ENCODE assay signal across 8 cellular contexts in the genomic region with DNA sequence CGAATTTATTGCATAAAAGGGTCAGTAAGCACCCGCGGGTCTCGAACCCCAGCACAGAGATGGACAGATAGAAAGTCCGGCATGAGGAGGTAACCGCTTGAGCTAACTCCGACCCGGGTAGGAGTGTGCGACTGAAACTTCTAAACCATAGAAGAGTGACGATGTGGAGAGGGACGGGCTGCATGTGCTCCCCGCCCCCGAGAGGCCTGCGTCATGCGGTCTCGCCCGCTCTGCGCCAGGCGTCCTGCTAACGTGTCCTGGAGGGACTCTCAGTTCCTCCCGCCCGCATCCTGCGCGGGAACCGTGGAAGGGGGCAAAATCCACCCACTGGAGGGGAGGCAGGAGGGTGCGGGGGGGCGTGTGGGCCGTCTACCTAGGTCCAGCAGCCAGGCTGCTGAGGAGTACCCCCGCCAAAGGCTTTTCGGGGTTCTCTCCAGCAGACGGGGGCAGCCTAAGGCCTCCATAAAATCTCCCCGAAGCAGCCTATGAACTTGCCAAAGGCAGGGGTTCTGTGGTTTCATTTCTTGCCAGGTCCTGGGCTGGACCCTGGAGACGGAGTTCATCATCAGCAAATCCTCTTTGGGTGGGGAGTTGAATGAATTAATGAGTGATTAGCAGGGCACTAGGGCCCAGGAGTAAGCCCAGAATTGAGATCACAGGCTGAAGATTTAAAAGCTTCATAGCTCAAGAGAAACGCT. TPM values are rescaled to one million over a fixed set of nuclear protein-coding genes. Genes with fewer than 3 reads are reported as not detected.
DNase-seq lines count a peak whose midpoint lies in the region; ATAC-seq and TF ChIP-seq lines count a peak whose summit lies in the region.

No MANE protein-coding gene starts in this region.

- H3K27me3 Mint-ChIP-seq in CD4-positive, alpha-beta T cell: peaks cover 51% of the 10 kb centered on the region

- no peaks in the 10 kb centered on the region for H3K4me1 ChIP-seq in endocrine pancreas (ENCODE audit: control insufficient read depth, insufficient read depth, low read length)

- no peaks in the 10 kb centered on the region for H3K4me1 Mint-ChIP-seq in CD4-positive, alpha-beta T cell (ENCODE audit: low read depth)

- H3K4me3 ChIP-seq in endocrine pancreas (ENCODE audit: control insufficient read depth, insufficient read depth, low read length): peak overlapping the region; percentile 76

- H3K36me3 Mint-ChIP-seq in CD4-positive, alpha-beta T cell (ENCODE audit: low read depth): no peaks in the 10 kb centered on the region

- no peaks in the 10 kb centered on the region for H3K36me3 ChIP-seq in endocrine pancreas (ENCODE audit: control insufficient read depth, insufficient read depth, low read length)

- peak overlapping the region; percentile 67 for H3K4me3 Mint-ChIP-seq in CD4-positive, alpha-beta T cell

- POLR2A ChIA-PET in CD4-positive, alpha-beta T cell (lab: Charles Lee): no interaction called here

- intact Hi-C loops in CD4-positive, alpha-beta T cell (cut with DNase I, micrococcal nuclease): loop anchor here in 1 of 2 experiments (10.0 kb wide), 1 partner anchor 616 kb away; no protein-coding TSS in a partner anchor

- peaks cover 49% of the 10 kb centered on the region for H3K27me3 ChIP-seq in CD4-positive, alpha-beta T cell (ENCODE audit: control insufficient read depth, insufficient read depth, low read length)
- H3K27me3 ChIP-seq in endocrine pancreas (ENCODE audit: control insufficient read depth, insufficient read depth, low read length): no peaks in the 10 kb centered on the region

- H3K9me3 ChIP-seq in CD4-positive, alpha-beta T cell (ENCODE audit: control insufficient read depth, low read length): no peaks in the 10 kb centered on the region
- H3K9me3 ChIP-seq in endocrine pancreas (ENCODE audit: control insufficient read depth, low read length): no peaks in the 10 kb centered on the region

- DNase-seq in CD4-positive, alpha-beta T cell: peak; percentile 12 to 53 (median 44)
- peak; percentile 70 for DNase-seq in HS-5 (ENCODE audit: low read depth)
- peak; percentile 43 to 48 for DNase-seq in activated CD4-positive, alpha-beta T cell treated with anti-CD3 and anti-CD28 coated beads, Interleukin-2, amount 50 U/mL, for 4 hours
- peak; percentile 25 for DNase-seq in midbrain (lab: John Stamatoyannopoulos, UW)
- DNase-seq in stimulated activated CD8-positive, alpha-beta memory T cell treated with anti-CD3 and anti-CD28 coated beads, Interleukin-4, amount 100 ng/mL, for 24 hours (ENCODE audit: low read depth): peak; percentile 52
- DNase-seq in NCI-H1105 treated with DMSO at 0.1 percent for 48 hours (lab: John Stamatoyannopoulos, UW): no peak

- H3K27ac Mint-ChIP-seq in CD4-positive, alpha-beta T cell: no peak overlapping the region

- peak; percentile 94 for ATAC-seq in CD4-positive, alpha-beta T cell (ENCODE audit: poor library complexity)
- ATAC-seq in GM21390 (IDR thresholded peaks at IDR 0.05; ENCODE audit: unreplicated experiment): peak; percentile 96

- CTCF ChIA-PET in CD4-positive, alpha-beta T cell (lab: Charles Lee): no interaction called here

- H3K9ac ChIP-seq in endocrine pancreas (ENCODE audit: control insufficient read depth, insufficient read depth, low read length): peak overlapping the region; percentile 63

- H3K9me3 Mint-ChIP-seq in CD4-positive, alpha-beta T cell: no peaks in the 10 kb centered on the region

- H3K27ac ChIP-seq in CD4-positive, alpha-beta T cell (ENCODE audit: low read depth, low read length): no peak overlapping the region

- no peak for TF ChIP-seq CTCF in CD4-positive, alpha-beta T cell (IDR thresholded peaks at IDR 0.05)

RNA-seq across cellular contexts. Expression of a gene that starts 51.8 kb away (rescaled TPM):
- total RNA-seq in CD4-positive, alpha-beta T cell: 1 to 10 TPM; 4.8 to 5.9 TPM

RNA-seq across cellular contexts. Expression of a gene that starts 52.0 kb away (rescaled TPM):
- total RNA-seq in CD4-positive, alpha-beta T cell: 10 to 100 TPM in 1 of 2 experiments, 1 to 10 TPM in 1; 9.1 to 10.1 TPM
